25 cellular contexts compared by ENCODE assay signal in genomic region chrX:136495043-136495442, GRCh38. TPM values are rescaled to one million over a fixed set of nuclear protein-coding genes. Genes with fewer than 3 reads are reported as not detected.
A peak's percentile ranks its signal among the peaks of the same experiment; 100 is the strongest.
DNase-seq lines count a peak whose midpoint lies in the region; FAIRE-seq and TF ChIP-seq lines count a peak whose summit lies in the region.
"Had no signal": no experiment of that assay in that cellular context is flagged by ENCODE, and none has a peak within 500 bp of the region (broad histone marks: within the 10 kb centered on the region; RNA-seq: fewer than 3 reads in every experiment).

No MANE protein-coding gene starts in this region.

- H3K27ac Mint-ChIP-seq in activated CD4-positive, alpha-beta T cell treated with anti-CD3 and anti-CD28 coated beads, Interleukin-2, amount 10 ng/mL, durations not matched to agents 24 days and 14 days, result no peak overlapping the region
- no peak overlapping the region for H3K27ac Mint-ChIP-seq in neural crest cell (ENCODE audit: unreplicated experiment)
- H3K27ac Mint-ChIP-seq: activated naive CD4-positive, alpha-beta T cell treated with anti-CD3 and anti-CD28 coated beads, Interleukin-2, amount 50 U/mL, for 24 hours; endodermal cell had no signal

- FAIRE-seq in HTR-8/SVneo (lab: Jason Lieb, UNC), result no peak

- peaks cover 2% of the 10 kb centered on the region for H3K36me3 Mint-ChIP-seq in activated CD4-positive, alpha-beta T cell treated with anti-CD3 and anti-CD28 coated beads, Interleukin-2, amount 10 ng/mL, durations not matched to agents 24 days and 14 days (ENCODE audit: low read depth)
- no peaks in the 10 kb centered on the region for H3K36me3 Mint-ChIP-seq in neural crest cell (ENCODE audit: low read depth)

- intact Hi-C loops in activated CD4-positive, alpha-beta T cell treated with anti-CD3 and anti-CD28 coated beads, Interleukin-2, amount 10 ng/mL, durations not matched to agents 24 days and 14 days (cut with micrococcal nuclease), result loop anchor here (5.0 to 10.0 kb wide), 3 partner anchors 122 to 420 kb away; partner anchors contain the start of gene MAP7D3

- no peaks in the 10 kb centered on the region for H3K9me3 Mint-ChIP-seq in activated CD4-positive, alpha-beta T cell treated with anti-CD3 and anti-CD28 coated beads, Interleukin-2, amount 10 ng/mL, durations not matched to agents 24 days and 14 days
- H3K9me3 Mint-ChIP-seq in neural crest cell, result no peaks in the 10 kb centered on the region
- H3K9me3 Mint-ChIP-seq: activated naive CD4-positive, alpha-beta T cell treated with anti-CD3 and anti-CD28 coated beads, Interleukin-2, amount 50 U/mL, for 24 hours had no signal

- in situ Hi-C loops in KBM-7 (cut with MboI; ENCODE audit: low pct_unique_long_range_greater_than_20kb, low sequenced_read_pairs), result no loop called here

- no peak for TF ChIP-seq CTCF in neural crest cell (conservative IDR thresholded peaks at IDR 0.05)

- H3K4me1 Mint-ChIP-seq in activated CD4-positive, alpha-beta T cell treated with anti-CD3 and anti-CD28 coated beads, Interleukin-2, amount 10 ng/mL, durations not matched to agents 24 days and 14 days, result peaks cover 14% of the 10 kb centered on the region
- H3K4me1 Mint-ChIP-seq in neural crest cell, result peaks cover 14% of the 10 kb centered on the region

- H3K4me3 Mint-ChIP-seq in activated CD4-positive, alpha-beta T cell treated with anti-CD3 and anti-CD28 coated beads, Interleukin-2, amount 10 ng/mL, durations not matched to agents 24 days and 14 days, result peak overlapping the region; percentile 17
- peak overlapping the region; percentile 69 for H3K4me3 Mint-ChIP-seq in neural crest cell
- H3K4me3 Mint-ChIP-seq: activated naive CD4-positive, alpha-beta T cell treated with anti-CD3 and anti-CD28 coated beads, Interleukin-2, amount 50 U/mL, for 24 hours; endodermal cell had no signal

- H3K27me3 Mint-ChIP-seq in activated CD4-positive, alpha-beta T cell treated with anti-CD3 and anti-CD28 coated beads, Interleukin-2, amount 10 ng/mL, durations not matched to agents 24 days and 14 days, result peaks cover 15% of the 10 kb centered on the region
- H3K27me3 Mint-ChIP-seq in neural crest cell (ENCODE audit: low read depth), result peaks cover 30% of the 10 kb centered on the region

- no peak for DNase-seq in activated CD4-positive, alpha-beta T cell treated with anti-CD3 and anti-CD28 coated beads, Interleukin-2, amount 10 ng/mL, durations not matched to agents 24 days and 14 days
- DNase-seq in activated CD4-positive, alpha-beta T cell treated with anti-CD3 and anti-CD28 coated beads for 1 hour, result no peak
- DNase-seq in KBM-7 (peak; percentile 71), SIG-M5 treated with dmso at 0.1 percent for 504 hours (lab: John Stamatoyannopoulos, UW; ENCODE audit: unreplicated experiment) (peak; percentile 57), neural crest cell (ENCODE audit: low read depth, low spot score) (no peak), NCI-H345 treated with DMSO at 0.1 percent for 48 hours (lab: John Stamatoyannopoulos, UW; ENCODE audit: unreplicated experiment) (no peak), NCI-H2171 treated with DMSO at 0.1 percent for 48 hours (lab: John Stamatoyannopoulos, UW) (no peak), HTR-8/SVneo (ENCODE audit: insufficient read length, low spot score) (no peak)
- DNase-seq: 8988T; endodermal cell; glutamatergic neuron; left lung; midbrain; MM.1S; NCI-H1930; NCI-H524; occipital lobe; retina; stimulated activated CD8-positive, alpha-beta memory T cell treated with anti-CD3 and anti-CD28 coated beads, Interleukin-4, amount 100 ng/mL, for 48 hours; substantia nigra; T1000; uterus had no signal

RNA-seq across cellular contexts. Expression of gene HTATSF1, which starts 2.3 kb away (rescaled TPM):
- 49.4 and 55.1 TPM in 2 replicates for total RNA-seq in activated CD4-positive, alpha-beta T cell treated with anti-CD3 and anti-CD28 coated beads, Interleukin-2, amount 10 ng/mL, durations not matched to agents 24 days and 14 days
- 69.1 and 69.3 TPM in 2 replicates for total RNA-seq in neural crest cell

RNA-seq across cellular contexts. Expression of gene BRS3, which starts 7.3 kb away (rescaled TPM):
- not detected in 2 replicates for total RNA-seq in activated CD4-positive, alpha-beta T cell treated with anti-CD3 and anti-CD28 coated beads, Interleukin-2, amount 10 ng/mL, durations not matched to agents 24 days and 14 days
- total RNA-seq in neural crest cell, result not detected in 2 replicates
- total RNA-seq: endodermal cell, left lung, occipital lobe, OCI-LY7, SK-MEL-5 had no signal

RNA-seq across cellular contexts. Expression of gene VGLL1, which starts 37.0 kb away (rescaled TPM):
- not detected in 2 replicates for total RNA-seq in activated CD4-positive, alpha-beta T cell treated with anti-CD3 and anti-CD28 coated beads, Interleukin-2, amount 10 ng/mL, durations not matched to agents 24 days and 14 days
- not detected in 2 replicates for total RNA-seq in neural crest cell
- total RNA-seq: endodermal cell, occipital lobe, OCI-LY7, SK-MEL-5 had no signal

Comparison
In these comparisons a context has a peak if more than half of its experiments do, and no peak if none do; other contexts are left out.
1. DNase-seq: peak in KBM-7 (single experiment) and SIG-M5 treated with dmso at 0.1 percent for 504 hours (single experiment); none in activated CD4-positive, alpha-beta T cell treated with anti-CD3 and anti-CD28 coated beads, Interleukin-2, amount 10 ng/mL, durations not matched to agents 24 days and 14 days (single experiment), activated CD4-positive, alpha-beta T cell treated with anti-CD3 and anti-CD28 coated beads for 1 hour (single experiment), neural crest cell (single experiment), NCI-H345 treated with DMSO at 0.1 percent for 48 hours (single experiment), NCI-H2171 treated with DMSO at 0.1 percent for 48 hours (single experiment) and HTR-8/SVneo (single experiment).